Comparison of ENCODE assay signal across 8 cellular contexts in genomic region chr6:138588805-138589434, GRCh38.
DNase-seq lines count a peak whose midpoint lies in the region; ATAC-seq and TF ChIP-seq lines count a peak whose summit lies in the region.

No MANE protein-coding gene starts in this region.

- no peak for TF ChIP-seq POLR2A in right lobe of liver (IDR thresholded peaks at IDR 0.05)

- ATAC-seq in HG02571 (IDR thresholded peaks at IDR 0.05; ENCODE audit: unreplicated experiment) = peak; percentile 35
- peak; percentile 53 to 70 (median 63) for ATAC-seq in right lobe of liver
- no peak for ATAC-seq in HG03095 (IDR thresholded peaks at IDR 0.05; ENCODE audit: unreplicated experiment)

- DNase-seq in DMS 273 treated with DMSO at 0.1 percent for 48 hours (lab: John Stamatoyannopoulos, UW) = peak; percentile 59
- DNase-seq in NCI-H446 treated with DMSO at 0.1 percent for 48 hours (lab: John Stamatoyannopoulos, UW) = peak; percentile 31
- DNase-seq in activated CD4-positive, alpha-beta T cell treated with anti-CD3 and anti-CD28 coated beads for 4 hours = peak; percentile 27 to 55
- peak; percentile 92 for DNase-seq in dermis blood vessel endothelial cell
- DNase-seq in right lobe of liver = no peak
- DNase-seq in stimulated activated CD8-positive, alpha-beta memory T cell treated with anti-CD3 and anti-CD28 coated beads, Interleukin-12 subunit alpha, Interleukin-12 subunit beta, amount 100 ng/mL, for 1 hour (ENCODE audit: low read depth) = peak; percentile 30

- no peak overlapping the region for H3K4me3 ChIP-seq in right lobe of liver

- H3K27me3 ChIP-seq in right lobe of liver = no peaks in the 10 kb centered on the region

- 9% methylated on average over 8 of the region's 13 CpGs for WGBS in right lobe of liver (ENCODE audit: insufficient coverage, low coverage, low lambda C conversion rate, missing lambda C conversion rate)

- H3K4me1 ChIP-seq in right lobe of liver = peaks cover 0 to 22% (median 8%) of the 10 kb centered on the region in 4 donors

- no peaks in the 10 kb centered on the region for H3K36me3 ChIP-seq in right lobe of liver

- H3K9me3 ChIP-seq in right lobe of liver = no peaks in the 10 kb centered on the region

- no peak overlapping the region for H3K27ac ChIP-seq in right lobe of liver

- intact Hi-C loops in right lobe of liver (cut with DNase I) = loop anchor here in 1 of 2 donors (10.0 kb wide), 1 partner anchor 176 kb away; no protein-coding TSS in a partner anchor

- peak; percentile 89 to 94 (median 92) for TF ChIP-seq CTCF in right lobe of liver (IDR thresholded peaks at IDR 0.05)

Comparison
In these comparisons a context has a peak if more than half of its experiments do, and no peak if none do; other contexts are left out.
1. DNase-seq: peak in DMS 273 treated with DMSO at 0.1 percent for 48 hours (single experiment), NCI-H446 treated with DMSO at 0.1 percent for 48 hours (single experiment), activated CD4-positive, alpha-beta T cell treated with anti-CD3 and anti-CD28 coated beads for 4 hours (2 of 2), dermis blood vessel endothelial cell (single experiment) and stimulated activated CD8-positive, alpha-beta memory T cell treated with anti-CD3 and anti-CD28 coated beads, Interleukin-12 subunit alpha, Interleukin-12 subunit beta, amount 100 ng/mL, for 1 hour (single experiment); none in right lobe of liver (0 of 3).